1 cellular context compared by ENCODE assay signal in genomic region chrX:72061091-72061490, GRCh38.
TF ChIP-seq lines count a peak whose summit lies in the region.

No MANE protein-coding gene starts in this region.

TF ChIP-seq in endothelial cell of umbilical vein, 7 proteins besides CTCF, POLR2A, EP300 and RAD21 (continued from another document):
- no peak for TF ChIP-seq MAX (IDR thresholded peaks at IDR 0.05; ENCODE audit: insufficient read depth, insufficient read length)
